ENCODE assay signal across 8 cellular contexts in genomic region chr1:245310605-245311531, GRCh38.
DNase-seq lines count a peak whose midpoint lies in the region; ATAC-seq, FAIRE-seq and TF ChIP-seq lines count a peak whose summit lies in the region.

No MANE protein-coding gene starts in this region.

- TF ChIP-seq EP300 in K562 (IDR thresholded peaks at IDR 0.05; ENCODE audit: low read length) = no peak

- TF ChIP-seq CTCF in K562 (IDR thresholded peaks at IDR 0.05 in 2 of 3, conservative IDR thresholded peaks at IDR 0.05 in 1 of 3; ENCODE audit: insufficient read depth in 2 of 3, low read depth in 1 of 3, low read length in 3 of 3) = no peak

- CTCF ChIA-PET in K562 (lab: Yijun Ruan, JAX; ENCODE audit: low intra/inter-chr PET ratio) = no interaction called here

- H3K4me1 ChIP-seq in K562 (replicated peaks in 1 of 2; ENCODE audit: control insufficient read depth in 2 of 2, insufficient read depth in 2 of 2, low read length in 2 of 2) = no peaks in the 10 kb centered on the region

- peaks cover 37 to 63% of the 10 kb centered on the region in 2 experiments for H3K27me3 ChIP-seq in K562 (ENCODE audit: control insufficient read depth in 2 of 2, insufficient read depth in 2 of 2, low read length in 2 of 2)

- POLR2A ChIA-PET in K562 (lab: Yijun Ruan, JAX) = interaction anchor here (0.6 to 1.3 kb wide), 4 partner anchors 8 to 83 kb away, joined by 3 to 9 read pairs (median 4); no protein-coding TSS in a partner anchor

- FAIRE-seq in K562 (lab: Jason Lieb, UNC) = no peak

- ATAC-seq in GM21619 (IDR thresholded peaks at IDR 0.05; ENCODE audit: unreplicated experiment) = peak; percentile 62
- peak; percentile 54 for ATAC-seq in K562

- in situ Hi-C loops in K562 (cut with MboI) = no loop called here

- no peaks in the 10 kb centered on the region for H3K9me1 ChIP-seq in K562 (ENCODE audit: control insufficient read depth, insufficient read depth, low read length)

- no peaks in the 10 kb centered on the region for H4K20me1 ChIP-seq in K562 (replicated peaks; ENCODE audit: control insufficient read depth, insufficient read depth, low read length)

- H2AFZ ChIP-seq in K562 (ENCODE audit: low read depth, low read length) = no peak overlapping the region

- DNase-seq in GM03348 (ENCODE audit: low spot score) = peak; percentile 45
- peak; percentile 80 for DNase-seq in NCI-H2107 treated with DMSO at 0.1 percent for 48 hours (lab: John Stamatoyannopoulos, UW; ENCODE audit: unreplicated experiment)
- no peak for DNase-seq in K562 (ENCODE audit: extremely low read depth in 1 of 4, low spot score in 3 of 4)
- DNase-seq in pons (ENCODE audit: low spot score) = peak; percentile 65
- DNase-seq in epidermal melanocyte (ENCODE audit: insufficient read length, low spot score) = no peak
- no peak for DNase-seq in NCI-H524 treated with DMSO at 0.1 percent for 48 hours (lab: John Stamatoyannopoulos, UW)
- DNase-seq in NCI-H2029 (lab: John Stamatoyannopoulos, UW) = no peak

- under 1% methylated on average over 21 of the region's 21 CpGs for WGBS in K562 (ENCODE audit: insufficient coverage, low coverage, missing lambda C conversion rate)

- H3K36me3 ChIP-seq in K562 (ENCODE audit: control insufficient read depth, insufficient read depth, low read length) = no peaks in the 10 kb centered on the region

- peak overlapping the region; percentile 31 for H3K4me2 ChIP-seq in K562 (ENCODE audit: insufficient read depth, low read length)

- no peak overlapping the region for H3K27ac ChIP-seq in K562 (ENCODE audit: extremely low read depth, low read depth, low read length)

- H3K9ac ChIP-seq in K562 (ENCODE audit: insufficient read depth in 1 of 2, low read depth in 2 of 2, low read length in 2 of 2) = no peak overlapping the region

- TF ChIP-seq POLR2A in K562 (conservative IDR thresholded peaks at IDR 0.05) = no peak

- no peaks in the 10 kb centered on the region for H3K9me3 ChIP-seq in K562 (replicated peaks; ENCODE audit: control insufficient read depth, insufficient read depth, low read depth, low read length)

- no peaks in the 10 kb centered on the region for H3K79me2 ChIP-seq in K562 (ENCODE audit: control insufficient read depth, insufficient read depth, low read length)

- intact Hi-C loops in K562 (cut with micrococcal nuclease) = no loop called here

- H3K4me3 ChIP-seq in K562 = no peak overlapping the region

- no peak for TF ChIP-seq RAD21 in K562 (CRISPR knock-in tag; conservative IDR thresholded peaks at IDR 0.05 in 1 of 2, IDR thresholded peaks at IDR 0.05 in 1 of 2)

- no TSS peak for BruUV-seq in K562 (replicated peaks; lab: Mats Ljungman, UMichigan)

TF ChIP-seq in K562, 482 proteins besides CTCF, POLR2A, EP300 and RAD21:
- TF ChIP-seq SMARCA5 (IDR thresholded peaks at IDR 0.05) (no peak), RNF2 (IDR thresholded peaks at IDR 0.05) (peak; percentile 26; the same call in 1 of the 2 replicates), E2F5 (CRISPR knock-in tag; IDR thresholded peaks at IDR 0.05) (no peak), PCBP1 (IDR thresholded peaks at IDR 0.05; ENCODE audit: low read depth, low read length, poor library complexity, severe bottlenecking) (no peak), MTA3 (IDR thresholded peaks at IDR 0.05; ENCODE audit: borderline replicate concordance) (no peak), SPI1 (IDR thresholded peaks at IDR 0.05; ENCODE audit: borderline replicate concordance, low read depth, low read length) (peak; percentile 61; the same call in 1 of the 2 replicates)
- TF ChIP-seq, protein P1, sequence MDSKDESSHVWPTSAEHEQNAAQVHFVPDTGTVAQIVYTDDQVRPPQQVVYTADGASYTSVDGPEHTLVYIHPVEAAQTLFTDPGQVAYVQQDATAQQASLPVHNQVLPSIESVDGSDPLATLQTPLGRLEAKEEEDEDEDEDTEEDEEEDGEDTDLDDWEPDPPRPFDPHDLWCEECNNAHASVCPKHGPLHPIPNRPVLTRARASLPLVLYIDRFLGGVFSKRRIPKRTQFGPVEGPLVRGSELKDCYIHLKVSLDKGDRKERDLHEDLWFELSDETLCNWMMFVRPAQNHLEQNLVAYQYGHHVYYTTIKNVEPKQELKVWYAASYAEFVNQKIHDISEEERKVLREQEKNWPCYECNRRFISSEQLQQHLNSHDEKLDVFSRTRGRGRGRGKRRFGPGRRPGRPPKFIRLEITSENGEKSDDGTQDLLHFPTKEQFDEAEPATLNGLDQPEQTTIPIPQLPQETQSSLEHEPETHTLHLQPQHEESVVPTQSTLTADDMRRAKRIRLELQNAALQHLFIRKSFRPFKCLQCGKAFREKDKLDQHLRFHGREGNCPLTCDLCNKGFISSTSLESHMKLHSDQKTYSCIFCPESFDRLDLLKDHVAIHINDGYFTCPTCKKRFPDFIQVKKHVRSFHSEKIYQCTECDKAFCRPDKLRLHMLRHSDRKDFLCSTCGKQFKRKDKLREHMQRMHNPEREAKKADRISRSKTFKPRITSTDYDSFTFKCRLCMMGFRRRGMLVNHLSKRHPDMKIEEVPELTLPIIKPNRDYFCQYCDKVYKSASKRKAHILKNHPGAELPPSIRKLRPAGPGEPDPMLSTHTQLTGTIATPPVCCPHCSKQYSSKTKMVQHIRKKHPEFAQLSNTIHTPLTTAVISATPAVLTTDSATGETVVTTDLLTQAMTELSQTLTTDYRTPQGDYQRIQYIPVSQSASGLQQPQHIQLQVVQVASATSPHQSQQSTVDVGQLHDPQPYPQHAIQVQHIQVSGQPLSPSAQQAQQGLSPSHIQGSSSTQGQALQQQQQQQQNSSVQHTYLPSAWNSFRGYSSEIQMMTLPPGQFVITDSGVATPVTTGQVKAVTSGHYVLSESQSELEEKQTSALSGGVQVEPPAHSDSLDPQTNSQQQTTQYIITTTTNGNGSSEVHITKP (IDR thresholded peaks at IDR 0.05; ENCODE audit: partially characterized antibody) = peak; percentile 63
- TF ChIP-seq, protein P2, sequence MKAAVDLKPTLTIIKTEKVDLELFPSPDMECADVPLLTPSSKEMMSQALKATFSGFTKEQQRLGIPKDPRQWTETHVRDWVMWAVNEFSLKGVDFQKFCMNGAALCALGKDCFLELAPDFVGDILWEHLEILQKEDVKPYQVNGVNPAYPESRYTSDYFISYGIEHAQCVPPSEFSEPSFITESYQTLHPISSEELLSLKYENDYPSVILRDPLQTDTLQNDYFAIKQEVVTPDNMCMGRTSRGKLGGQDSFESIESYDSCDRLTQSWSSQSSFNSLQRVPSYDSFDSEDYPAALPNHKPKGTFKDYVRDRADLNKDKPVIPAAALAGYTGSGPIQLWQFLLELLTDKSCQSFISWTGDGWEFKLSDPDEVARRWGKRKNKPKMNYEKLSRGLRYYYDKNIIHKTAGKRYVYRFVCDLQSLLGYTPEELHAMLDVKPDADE (conservative IDR thresholded peaks at IDR 0.05; ENCODE audit: control insufficient read depth, low read depth, low read length) = no peak
- TF ChIP-seq, protein P3, sequence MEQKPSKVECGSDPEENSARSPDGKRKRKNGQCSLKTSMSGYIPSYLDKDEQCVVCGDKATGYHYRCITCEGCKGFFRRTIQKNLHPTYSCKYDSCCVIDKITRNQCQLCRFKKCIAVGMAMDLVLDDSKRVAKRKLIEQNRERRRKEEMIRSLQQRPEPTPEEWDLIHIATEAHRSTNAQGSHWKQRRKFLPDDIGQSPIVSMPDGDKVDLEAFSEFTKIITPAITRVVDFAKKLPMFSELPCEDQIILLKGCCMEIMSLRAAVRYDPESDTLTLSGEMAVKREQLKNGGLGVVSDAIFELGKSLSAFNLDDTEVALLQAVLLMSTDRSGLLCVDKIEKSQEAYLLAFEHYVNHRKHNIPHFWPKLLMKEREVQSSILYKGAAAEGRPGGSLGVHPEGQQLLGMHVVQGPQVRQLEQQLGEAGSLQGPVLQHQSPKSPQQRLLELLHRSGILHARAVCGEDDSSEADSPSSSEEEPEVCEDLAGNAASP (IDR thresholded peaks at IDR 0.05) = no peak

Comparison
In these comparisons a context has a peak if more than half of its experiments do, and no peak if none do; other contexts are left out.
1. DNase-seq: peak in GM03348 (single experiment), NCI-H2107 treated with DMSO at 0.1 percent for 48 hours (single experiment) and pons (single experiment); none in K562 (0 of 4), epidermal melanocyte (single experiment), NCI-H524 treated with DMSO at 0.1 percent for 48 hours (single experiment) and NCI-H2029 (single experiment).